ENCODE assay signal across 19 cellular contexts in genomic region chr15:74025436-74025835, GRCh38. TPM values are rescaled to one million over a fixed set of nuclear protein-coding genes. Genes with fewer than 3 reads are reported as not detected.
A peak's percentile ranks its signal among the peaks of the same experiment; 100 is the strongest.
DNase-seq lines count a peak whose midpoint lies in the region; ATAC-seq and TF ChIP-seq lines count a peak whose summit lies in the region.
"Had no signal": no experiment of that assay in that cellular context is flagged by ENCODE, and none has a peak within 500 bp of the region (broad histone marks: within the 10 kb centered on the region; RNA-seq: fewer than 3 reads in every experiment).

No MANE protein-coding gene starts in this region.

- DNase-seq in left ventricle myocardium superior (no peak), right atrium auricular region (ENCODE audit: low spot score) (no peak), adipocyte (ENCODE audit: low read depth) (peak; percentile 7), aorta (peak in 1 of 2 donors; percentile 31), dedifferentiated amniotic fluid mesenchymal stem cell (ENCODE audit: extremely low spot score) (no peak), GF-D8 (lab: John Stamatoyannopoulos, UW) (no peak)
- DNase-seq: caudate nucleus, NCI-H1092 treated with DMSO at 0.1 percent for 48 hours, NCI-H2081, nephron progenitor cell, T-helper 9 cell had no signal

- no peak for TF ChIP-seq EP300 in gastroesophageal sphincter (IDR thresholded peaks at IDR 0.05)

- H3K36me3 ChIP-seq in right atrium auricular region (peaks cover 67% of the 10 kb centered on the region), adipocyte (ENCODE audit: control insufficient read depth, insufficient read depth, low read length, severe bottlenecking) (peaks cover 79% of the 10 kb centered on the region), gastroesophageal sphincter (peaks cover 0 to 81% of the 10 kb centered on the region in 2 donors), aorta (ENCODE audit: control insufficient read depth in 1 of 2, insufficient read depth in 2 of 2, low read length in 1 of 2) (peaks cover 3 to 13% of the 10 kb centered on the region in 2 donors)

- H3K27me3 ChIP-seq in right atrium auricular region, result no peaks in the 10 kb centered on the region
- H3K27me3 ChIP-seq in adipocyte (replicated peaks; ENCODE audit: control insufficient read depth, insufficient read depth, low read length), result no peaks in the 10 kb centered on the region
- H3K27me3 ChIP-seq in gastroesophageal sphincter, result no peaks in the 10 kb centered on the region
- no peaks in the 10 kb centered on the region for H3K27me3 ChIP-seq in aorta (ENCODE audit: control insufficient read depth in 1 of 2, insufficient read depth in 2 of 2, low read length in 1 of 2)

- no peak overlapping the region for H3K9ac ChIP-seq in adipocyte (ENCODE audit: low read length)

- no peaks in the 10 kb centered on the region for H3K9me3 ChIP-seq in right atrium auricular region
- H3K9me3 ChIP-seq in adipocyte (ENCODE audit: control insufficient read depth, low read length), result no peaks in the 10 kb centered on the region
- H3K9me3 ChIP-seq in gastroesophageal sphincter, result no peaks in the 10 kb centered on the region
- no peaks in the 10 kb centered on the region for H3K9me3 ChIP-seq in aorta (ENCODE audit: control insufficient read depth, low read length)

- intact Hi-C loops in left ventricle myocardium superior (cut with micrococcal nuclease), result loop anchor here (10.0 kb wide), 1 partner anchor 51 kb away; no protein-coding TSS in a partner anchor
- intact Hi-C loops in aorta (cut with DNase I), result no loop called here

- no peak for TF ChIP-seq POLR2A in gastroesophageal sphincter (IDR thresholded peaks at IDR 0.05)

- no peak overlapping the region for H3K4me3 ChIP-seq in right atrium auricular region
- no peak overlapping the region for H3K4me3 ChIP-seq in adipocyte (ENCODE audit: low read length)
- no peak overlapping the region for H3K4me3 ChIP-seq in gastroesophageal sphincter
- no peak overlapping the region for H3K4me3 ChIP-seq in aorta (ENCODE audit: low read length in 2 of 2)
- H3K4me3 ChIP-seq: SK-N-MC, skin epidermis had no signal

- 50 to 68% methylated on average over 1 to 3 of the region's 5 CpGs for WGBS in gastroesophageal sphincter (ENCODE audit: low coverage in 1 of 2), 2 donors
- WGBS in aorta, 2 donors, result 46 to 47% methylated on average over 5 of the region's 5 CpGs

- H3K27ac ChIP-seq in right atrium auricular region (no peak overlapping the region), gastroesophageal sphincter (no peak overlapping the region), aorta (ENCODE audit: low read depth in 1 of 2, low read length in 2 of 2) (no peak overlapping the region)
- H3K27ac ChIP-seq: SK-N-MC had no signal

- TF ChIP-seq CTCF in right atrium auricular region (IDR thresholded peaks at IDR 0.05) (no peak), gastroesophageal sphincter (IDR thresholded peaks at IDR 0.05) (no peak)

- H3K4me1 ChIP-seq in right atrium auricular region (peaks cover 0 to 22% of the 10 kb centered on the region in 2 donors), adipocyte (ENCODE audit: control insufficient read depth, insufficient read depth, low read length) (peaks cover 22% of the 10 kb centered on the region), gastroesophageal sphincter (peaks cover 0 to 42% (median 14%) of the 10 kb centered on the region in 3 donors), aorta (ENCODE audit: control insufficient read depth in 1 of 2, insufficient read depth in 2 of 2, low read length in 2 of 2) (no peaks in the 10 kb centered on the region)

- ATAC-seq in left ventricle myocardium superior (peak; percentile 45), gastroesophageal sphincter (peak; percentile 5), aorta (ENCODE audit: low FRiP score) (peak; percentile 38), HG02763 (IDR thresholded peaks at IDR 0.05; ENCODE audit: unreplicated experiment) (no peak)
- ATAC-seq: activated CD4-positive, CD25-positive, alpha-beta regulatory T cell treated with anti-CD3 and anti-CD28 coated beads, Interleukin-2, amount 50 U/mL, for 24 hours; HCT116 had no signal

RNA-seq across cellular contexts. Expression of gene PML, which starts 30.9 kb away (rescaled TPM):
- 20.8 TPM for total RNA-seq in left ventricle myocardium superior
- total RNA-seq in right atrium auricular region, result 10 to 100 TPM; 27.3 to 36.1 TPM
- total RNA-seq in gastroesophageal sphincter, result 10 to 100 TPM; 24.1 to 75.1 (median 52.1) TPM
- 10 to 100 TPM; 72.6 to 91.9 TPM for total RNA-seq in aorta
- polyA plus RNA-seq in aorta, result 10 to 100 TPM in 1 of 2 donors, 1 to 10 TPM in 1; 8.6 to 45.5 TPM

RNA-seq across cellular contexts. Expression of gene STOML1, which starts 33.3 kb away (rescaled TPM):
- total RNA-seq in left ventricle myocardium superior (26.9 TPM), right atrium auricular region (10 to 100 TPM; 11.8 to 23.5 TPM), gastroesophageal sphincter (10 to 100 TPM in 3 of 4 donors, 1 to 10 TPM in 1; 8.1 to 21.7 (median 13.7) TPM), aorta (10 to 100 TPM; 12.9 to 16.4 TPM)
- polyA plus RNA-seq in aorta, result 10 to 100 TPM; 10.5 to 19.2 TPM

RNA-seq across cellular contexts. Expression of gene GOLGA6A, which starts 56.9 kb away (rescaled TPM):
- total RNA-seq in left ventricle myocardium superior, result not detected
- total RNA-seq in right atrium auricular region, result not detected
- total RNA-seq in gastroesophageal sphincter, result 1 to 10 TPM in 1 of 4 donors, under 1 TPM in 2, not detected in 1; 0.15 to 1.3 (median 0.31) TPM
- total RNA-seq in aorta, result not detected
- not detected for polyA plus RNA-seq in aorta
- total RNA-seq: activated T-helper 1 cell treated with anti-CD3 and anti-CD28 coated beads, Interleukin-12 subunit alpha, Interleukin-12 subunit beta, Interleukin-2, Interleukin-4 antibody, amounts not matched to agents 30 ng/mL and 10 ng/mL and 1 ng/mL, durations not matched to agents 14 hours and 24 hours and 36 hours; mononuclear cell had no signal
